In the genomic region with DNA sequence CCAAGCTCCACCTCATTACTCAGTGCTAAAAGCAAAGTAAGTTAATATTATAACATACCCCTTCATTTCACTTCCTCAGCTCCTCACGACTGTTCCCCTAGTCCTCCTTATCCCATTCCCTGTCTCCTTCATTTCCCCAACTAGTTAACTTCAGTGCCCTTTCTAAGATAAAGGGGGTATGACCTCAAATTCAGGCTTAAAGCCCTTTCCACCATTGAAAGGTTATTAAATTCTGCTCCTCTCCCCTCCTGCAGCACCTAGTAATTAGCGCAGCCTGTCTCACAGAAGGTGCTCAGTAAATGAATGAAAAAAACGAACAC, we compare ENCODE assay signal across 8 cellular contexts. TPM values are rescaled to one million over a fixed set of nuclear protein-coding genes. Genes with fewer than 3 reads are reported as not detected.
DNase-seq lines count a peak whose midpoint lies in the region; ATAC-seq and TF ChIP-seq lines count a peak whose summit lies in the region.

No MANE protein-coding gene starts in this region.

- TF ChIP-seq CTCF in activated B cell treated with CpG ODN at 0.5 μM for 24 hours (IDR thresholded peaks at IDR 0.05) (no peak), glutamatergic neuron (IDR thresholded peaks at IDR 0.05; ENCODE audit: partially characterized antibody, unreplicated experiment) (no peak)

- CTCF ChIA-PET in activated B cell treated with CpG ODN at 0.5 μM for 24 hours (lab: Charles Lee): interaction anchor here (2.1 kb wide), 1 partner anchor 144 kb away, joined by 10 read pairs; no protein-coding TSS in a partner anchor

- no peaks in the 10 kb centered on the region for H3K27me3 ChIP-seq in HAP-1 (ENCODE audit: low read depth)
- H3K27me3 ChIP-seq in skeletal muscle satellite cell (ENCODE audit: control insufficient read depth, insufficient read depth, low read length): no peaks in the 10 kb centered on the region

- no peaks in the 10 kb centered on the region for H3K36me3 Mint-ChIP-seq in activated B cell treated with CpG ODN at 0.5 μM for 24 hours (ENCODE audit: low read depth)
- H3K36me3 Mint-ChIP-seq in glutamatergic neuron (ENCODE audit: unreplicated experiment): no peaks in the 10 kb centered on the region

- H3K36me3 ChIP-seq in HAP-1 (replicated peaks): no peaks in the 10 kb centered on the region
- no peaks in the 10 kb centered on the region for H3K36me3 ChIP-seq in skeletal muscle satellite cell (ENCODE audit: insufficient read depth, low read length)

- intact Hi-C loops in activated B cell treated with CpG ODN at 0.5 μM for 24 hours (cut with micrococcal nuclease): loop anchor here (1.0 to 10.0 kb wide), 5 partner anchors 226 to 1520 kb away; a partner anchor contains a TSS

- H3K9me3 Mint-ChIP-seq in activated B cell treated with CpG ODN at 0.5 μM for 24 hours: no peaks in the 10 kb centered on the region
- H3K9me3 Mint-ChIP-seq in glutamatergic neuron (ENCODE audit: unreplicated experiment): peaks cover 6% of the 10 kb centered on the region

- POLR2A ChIA-PET in activated B cell treated with CpG ODN at 0.5 μM for 24 hours (lab: Charles Lee): interaction anchor here (0.9 to 2.7 kb wide), 6 partner anchors 9 to 225 kb away, joined by 3 to 30 read pairs (median 3); a partner anchor contains a TSS

- no peak for ATAC-seq in activated B cell treated with CpG ODN at 0.5 μM for 24 hours (ENCODE audit: low read depth)

- H3K4me3 Mint-ChIP-seq in activated B cell treated with CpG ODN at 0.5 μM for 24 hours (peak overlapping the region; percentile 93), glutamatergic neuron (ENCODE audit: unreplicated experiment) (peak overlapping the region; percentile 94)

- H3K9me3 ChIP-seq in HAP-1 (no peaks in the 10 kb centered on the region; the same call in 1 of the 2 replicates), skeletal muscle satellite cell (replicated peaks; ENCODE audit: low read length) (no peaks in the 10 kb centered on the region)

- no peak for DNase-seq in HAP-1 (ENCODE audit: low spot score in 2 of 2)
- DNase-seq in activated B cell treated with CpG ODN at 0.5 μM for 24 hours: no peak
- no peak for DNase-seq in glutamatergic neuron
- DNase-seq in NCI-H446 (lab: John Stamatoyannopoulos, UW): no peak
- no peak for DNase-seq in stimulated activated CD4-positive, alpha-beta T cell treated with anti-CD3 and anti-CD28 coated beads, Interleukin-2, amount 100 ng/mL, for 24 hours
- DNase-seq in NCI-H2227 (lab: John Stamatoyannopoulos, UW; ENCODE audit: unreplicated experiment): no peak
- DNase-seq in NCI-H2081 (lab: John Stamatoyannopoulos, UW): no peak

- H3K9ac ChIP-seq in skeletal muscle satellite cell (ENCODE audit: low read depth, low read length): peak overlapping the region; percentile 90

- peak overlapping the region; percentile 86 for H3K4me2 ChIP-seq in skeletal muscle satellite cell (ENCODE audit: low read length)

- in situ Hi-C loops in HAP-1 (cut with MboI; ENCODE audit: low sequenced_read_pairs): no loop called here

- H3K27ac Mint-ChIP-seq in activated B cell treated with CpG ODN at 0.5 μM for 24 hours (peak overlapping the region; percentile 95), glutamatergic neuron (ENCODE audit: unreplicated experiment) (peak overlapping the region; percentile 99)

- no peaks in the 10 kb centered on the region for H3K27me3 Mint-ChIP-seq in activated B cell treated with CpG ODN at 0.5 μM for 24 hours
- peaks cover 5% of the 10 kb centered on the region for H3K27me3 Mint-ChIP-seq in glutamatergic neuron (ENCODE audit: unreplicated experiment)

- peak overlapping the region; percentile 36 for H3K4me3 ChIP-seq in HAP-1
- peak overlapping the region; percentile 73 for H3K4me3 ChIP-seq in skeletal muscle satellite cell (ENCODE audit: low read length)

- peaks cover 22% of the 10 kb centered on the region for H3K4me1 Mint-ChIP-seq in activated B cell treated with CpG ODN at 0.5 μM for 24 hours
- peaks cover 22% of the 10 kb centered on the region for H3K4me1 Mint-ChIP-seq in glutamatergic neuron (ENCODE audit: low read depth, unreplicated experiment)

- peaks cover 21% of the 10 kb centered on the region for H3K4me1 ChIP-seq in HAP-1
- peaks cover 41% of the 10 kb centered on the region for H3K4me1 ChIP-seq in skeletal muscle satellite cell (ENCODE audit: control insufficient read depth, insufficient read depth, low read length)

RNA-seq across cellular contexts. Expression of a gene that starts 1.0 kb away (rescaled TPM):
- total RNA-seq in activated B cell treated with CpG ODN at 0.5 μM for 24 hours (0.91 and 1.5 TPM in 2 replicates), glutamatergic neuron (ENCODE audit: unreplicated experiment) (5.3 TPM)
- total RNA-seq in skeletal muscle satellite cell (2012; rRNA removed): 1.3 and 1.5 TPM in 2 replicates

RNA-seq across cellular contexts. Expression of a gene that starts 45.2 kb away (rescaled TPM):
- total RNA-seq in activated B cell treated with CpG ODN at 0.5 μM for 24 hours (not detected in 2 replicates), glutamatergic neuron (ENCODE audit: unreplicated experiment) (not detected)
- not detected in 2 replicates for total RNA-seq in skeletal muscle satellite cell (2012; rRNA removed)
